ENCODE assay signal across 8 cellular contexts in the genomic region with DNA sequence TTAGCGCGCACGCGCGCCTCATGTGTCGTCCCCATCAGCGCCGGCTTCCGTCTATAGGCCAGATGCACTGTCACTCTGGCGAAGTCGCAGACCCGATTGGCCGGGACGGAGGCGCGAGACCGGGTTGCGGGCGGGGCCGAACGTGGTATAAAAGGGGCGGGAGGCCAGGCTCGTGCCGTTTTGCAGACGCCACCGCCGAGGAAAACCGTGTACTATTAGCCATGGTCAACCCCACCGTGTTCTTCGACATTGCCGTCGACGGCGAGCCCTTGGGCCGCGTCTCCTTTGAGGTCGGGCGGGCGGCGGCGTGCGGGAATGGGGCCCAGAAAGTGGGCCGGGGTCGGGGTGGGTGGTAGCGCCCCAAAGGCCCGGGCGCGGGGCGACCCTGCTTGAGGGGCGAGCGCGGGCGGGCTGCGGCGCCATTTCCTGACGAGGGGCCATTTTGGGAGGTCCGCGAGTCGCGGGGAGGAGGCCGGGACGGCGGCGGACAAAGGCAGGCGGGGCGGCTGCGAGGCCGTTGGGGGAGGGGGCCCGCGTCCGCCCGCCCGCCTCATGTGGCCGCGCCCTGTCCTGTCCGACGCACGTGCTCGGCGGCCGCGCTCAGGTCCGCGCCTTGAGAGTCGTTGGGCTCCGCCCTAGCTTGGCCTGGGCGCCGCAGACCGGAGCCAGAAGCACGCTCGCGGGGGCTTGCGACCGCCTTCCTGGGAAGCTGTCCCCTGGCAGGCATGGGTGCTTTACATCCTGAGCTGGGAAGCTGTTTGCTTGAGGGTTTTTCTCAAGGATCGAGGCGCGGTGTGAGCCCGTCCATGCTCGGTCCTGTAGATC. TPM values are rescaled to one million over a fixed set of nuclear protein-coding genes. Genes with fewer than 3 reads are reported as not detected.
DNase-seq lines count a peak whose midpoint lies in the region; ATAC-seq and TF ChIP-seq lines count a peak whose summit lies in the region.

A gene (plus strand): TSS at position 178 of the 825 bp plus-strand sequence. CDS start 44 bp downstream, at position 222.

- intact Hi-C loops in adrenal gland (cut with DNase I) (no loop called here), heart left ventricle (cut with DNase I) (loop anchor here in 9 of 10 donors (1.0 to 5.0 kb wide), 9 partner anchors 46 to 190 kb away; a partner anchor contains a TSS), transverse colon (cut with DNase I; ENCODE audit: low total_unique reads) (no loop called here)

- H3K9me3 ChIP-seq in adrenal gland (replicated peaks in 1 of 3) (no peaks in the 10 kb centered on the region), heart left ventricle (no peaks in the 10 kb centered on the region), transverse colon (no peaks in the 10 kb centered on the region)

- 0 to 1% (median 0%) methylated on average over 11 to 99 of the region's 99 CpGs for WGBS in adrenal gland, 4 donors
- WGBS in heart left ventricle, 4 donors: 0 to 1% (median 1%) methylated on average over 17 to 99 of the region's 99 CpGs
- 1% methylated on average over 44 of the region's 99 CpGs; no CpG with 5 or more reads in 1 of the 2 donors for WGBS in transverse colon (ENCODE audit: low coverage in 1 of 2), 2 donors

- DNase-seq in GM13976 (ENCODE audit: low spot score) (peak; percentile 100), NCI-H146 treated with DMSO at 0.1 percent for 48 hours (lab: John Stamatoyannopoulos, UW; ENCODE audit: unreplicated experiment) (peak; percentile 92), T-helper 1 cell (peak; percentile 96 to 99 (median 98)), adrenal gland (peak; percentile 99), heart left ventricle (peak; percentile 99 to 100 (median 99)), pons (ENCODE audit: low spot score) (peak; percentile 94), transverse colon (peak; percentile 99)

- TF ChIP-seq EP300 in transverse colon (IDR thresholded peaks at IDR 0.05; ENCODE audit: low read depth): peak; percentile 39

- H3K27ac ChIP-seq in adrenal gland (peak within 1 kb of the TSS; percentile 98 to 100 (median 99)), heart left ventricle (peak within 1 kb of the TSS; percentile 95 to 100 (median 98)), transverse colon (peak within 1 kb of the TSS; percentile 99 to 100 (median 100))

- H3K27me3 ChIP-seq in adrenal gland (no peaks in the 10 kb centered on the region), heart left ventricle (no peaks in the 10 kb centered on the region), transverse colon (no peaks in the 10 kb centered on the region)

- ATAC-seq in HG02852 (IDR thresholded peaks at IDR 0.05; ENCODE audit: unreplicated experiment) (peak; percentile 86), heart left ventricle (peak; percentile 92 to 96 (median 94))

- in situ Hi-C loops in GM13976 (cut with MboI; ENCODE audit: low sequenced_read_pairs, unreplicated experiment): no loop called here
- in situ Hi-C loops in transverse colon (cut with MboI; ENCODE audit: low pct_ligation_motif_present in 1 of 4, low pct_unique_long_range_greater_than_20kb in 1 of 4, low sequenced_read_pairs in 3 of 4): loop anchor here in 1 of 4 donors (10.0 kb wide), 1 partner anchor 48 kb away; a partner anchor contains a TSS

- H3K36me3 ChIP-seq in adrenal gland (replicated peaks in 1 of 2) (peaks cover 0 to 31% of the 10 kb centered on the region in 2 donors), heart left ventricle (peaks cover 3 to 36% (median 31%) of the 10 kb centered on the region in 9 donors), transverse colon (peaks cover 0 to 28% (median 11%) of the 10 kb centered on the region in 4 donors)

- H3K4me1 ChIP-seq in adrenal gland (replicated peaks in 1 of 2): peaks cover 16 to 28% of the 10 kb centered on the region in 2 donors
- H3K4me1 ChIP-seq in heart left ventricle: peaks cover 7 to 35% (median 23%) of the 10 kb centered on the region in 12 donors
- H3K4me1 ChIP-seq in transverse colon: peaks cover 8 to 28% (median 22%) of the 10 kb centered on the region in 4 donors

- H3K4me3 ChIP-seq in adrenal gland (peak within 1 kb of the TSS; percentile 28 to 96 (median 66)), heart left ventricle (peak within 1 kb of the TSS; percentile 60 to 97 (median 80)), transverse colon (peak within 1 kb of the TSS; percentile 79 to 94 (median 82))

- TF ChIP-seq POLR2A in adrenal gland (IDR thresholded peaks at IDR 0.05) (peak; percentile 83 to 91), heart left ventricle (IDR thresholded peaks at IDR 0.05) (peak; percentile 37 to 86), transverse colon (IDR thresholded peaks at IDR 0.05) (peak; percentile 96)

- no peak for TF ChIP-seq CTCF in GM13976 (IDR thresholded peaks at IDR 0.05; ENCODE audit: borderline replicate concordance, control extremely low read depth, extremely low read depth, insufficient read depth, missing control alignments)
- no peak for TF ChIP-seq CTCF in adrenal gland (IDR thresholded peaks at IDR 0.05)
- TF ChIP-seq CTCF in heart left ventricle (IDR thresholded peaks at IDR 0.05): no peak
- TF ChIP-seq CTCF in transverse colon (IDR thresholded peaks at IDR 0.05): no peak

RNA-seq across cellular contexts. Expression of the gene that starts here (rescaled TPM):
- total RNA-seq in adrenal gland (1,000 to 10,000 TPM in 4 of 8 donors, 100 to 1,000 TPM in 4; 589 to 1,729 (median 1,078) TPM), heart left ventricle (100 to 1,000 TPM; 327 to 924 (median 571) TPM), transverse colon (1,000 to 10,000 TPM in 1 of 4 donors, 100 to 1,000 TPM in 3; 631 to 1,290 (median 820) TPM)
- polyA plus RNA-seq in adrenal gland (1,000 to 10,000 TPM; 1,388 to 3,672 (median 3,342) TPM), heart left ventricle (1,000 to 10,000 TPM; 1,197 to 3,804 TPM)

Comparison
In these comparisons a context has a peak if more than half of its experiments do, and no peak if none do; other contexts are left out.
1. Peak in every context shown above with its lines: DNase-seq, ATAC-seq, H3K4me3 ChIP-seq and H3K27ac ChIP-seq.
2. intact Hi-C loops: an anchor here in heart left ventricle (1.0 to 5.0 kb wide); none called in adrenal gland and transverse colon.